In genomic region chr1:2317230-2318065, GRCh38 we compare ENCODE assay signal across 14 cellular contexts.
DNase-seq lines count a peak whose midpoint lies in the region; ATAC-seq and TF ChIP-seq lines count a peak whose summit lies in the region.
"Had no signal": no experiment of that assay in that cellular context is flagged by ENCODE, and none has a peak within 500 bp of the region (broad histone marks: within the 10 kb centered on the region; RNA-seq: fewer than 3 reads in every experiment).

No MANE protein-coding gene starts in this region.

- H3K9me3 Mint-ChIP-seq in central memory CD8-positive, alpha-beta T cell, result no peaks in the 10 kb centered on the region
- no peaks in the 10 kb centered on the region for H3K9me3 Mint-ChIP-seq in naive thymus-derived CD4-positive, alpha-beta T cell

- CTCF ChIA-PET in naive thymus-derived CD4-positive, alpha-beta T cell (lab: Charles Lee), result interaction anchor here (0.6 to 1.6 kb wide), 2 partner anchors 57 to 154 kb away, joined by 3 read pairs; no protein-coding TSS in a partner anchor

- WGBS in heart left ventricle, 4 donors, result 88 to 93% (median 91%) methylated on average over 4 to 32 of the region's 32 CpGs
- WGBS in tibial nerve, 2 donors, result 72 to 77% methylated on average over 20 to 28 of the region's 32 CpGs

- no peak for TF ChIP-seq EP300 in tibial nerve (IDR thresholded peaks at IDR 0.05)

- no peaks in the 10 kb centered on the region for H3K27me3 Mint-ChIP-seq in central memory CD8-positive, alpha-beta T cell
- H3K27me3 Mint-ChIP-seq in naive thymus-derived CD4-positive, alpha-beta T cell, result no peaks in the 10 kb centered on the region
- H3K27me3 Mint-ChIP-seq: activated CD4-positive, alpha-beta T cell treated with anti-CD3 and anti-CD28 coated beads for 36 hours had no signal

- H3K4me1 ChIP-seq in cardiac muscle cell (ENCODE audit: low read depth) (peaks cover 36% of the 10 kb centered on the region), heart left ventricle (peaks cover 0 to 90% (median 54%) of the 10 kb centered on the region in 12 donors), tibial nerve (peaks cover 11 to 100% (median 67%) of the 10 kb centered on the region in 4 donors)
- H3K4me1 ChIP-seq in naive thymus-derived CD4-positive, alpha-beta T cell (ENCODE audit: control insufficient read depth in 2 of 2, insufficient read depth in 2 of 2, low read length in 2 of 2), result peaks cover 23 to 32% of the 10 kb centered on the region in 2 donors

- H3K27ac Mint-ChIP-seq in central memory CD8-positive, alpha-beta T cell (ENCODE audit: low read depth), result peak overlapping the region; percentile 22
- peak overlapping the region in 8 of 9 donors; percentile 12 to 85 (median 78) for H3K27ac Mint-ChIP-seq in naive thymus-derived CD4-positive, alpha-beta T cell
- H3K27ac Mint-ChIP-seq: activated CD4-positive, alpha-beta T cell treated with anti-CD3 and anti-CD28 coated beads for 36 hours had no signal

- peaks cover 5% of the 10 kb centered on the region for H3K36me3 Mint-ChIP-seq in central memory CD8-positive, alpha-beta T cell (ENCODE audit: insufficient read depth)
- H3K36me3 Mint-ChIP-seq in naive thymus-derived CD4-positive, alpha-beta T cell, result no peaks in the 10 kb centered on the region

- POLR2A ChIA-PET in naive thymus-derived CD4-positive, alpha-beta T cell (lab: Charles Lee), result interaction anchor here (1.3 to 2.0 kb wide), 2 partner anchors 90 to 122 kb away, joined by 4 to 11 read pairs; partner anchors contain the start of gene FAAP20

- no peak for TF ChIP-seq POLR2A in heart left ventricle (IDR thresholded peaks at IDR 0.05)
- TF ChIP-seq POLR2A in tibial nerve (IDR thresholded peaks at IDR 0.05), result no peak

- H3K27ac ChIP-seq in cardiac muscle cell (peak overlapping the region; percentile 95), heart left ventricle (peak overlapping the region in 6 of 12 donors; percentile 14 to 95 (median 57)), tibial nerve (peak overlapping the region in 3 of 4 donors; percentile 17 to 96 (median 94))
- H3K27ac ChIP-seq in naive thymus-derived CD4-positive, alpha-beta T cell (ENCODE audit: low read depth, low read length), result no peak overlapping the region

- no peak overlapping the region for H3K4me3 Mint-ChIP-seq in central memory CD8-positive, alpha-beta T cell
- peak overlapping the region in 7 of 10 donors; percentile 17 to 50 (median 44) for H3K4me3 Mint-ChIP-seq in naive thymus-derived CD4-positive, alpha-beta T cell
- H3K4me3 Mint-ChIP-seq: activated CD4-positive, alpha-beta T cell treated with anti-CD3 and anti-CD28 coated beads for 36 hours had no signal

- DNase-seq in cardiac muscle cell (ENCODE audit: low read depth in 1 of 2, low spot score in 1 of 2), result no peak
- DNase-seq in heart left ventricle, result no peak
- no peak for DNase-seq in central memory CD8-positive, alpha-beta T cell (ENCODE audit: low spot score in 2 of 2)
- no peak for DNase-seq in naive thymus-derived CD4-positive, alpha-beta T cell
- DNase-seq in tibial nerve (ENCODE audit: low spot score in 2 of 2), result no peak
- no peak for DNase-seq in NCI-H2107 treated with DMSO at 0.1 percent for 48 hours (lab: John Stamatoyannopoulos, UW; ENCODE audit: unreplicated experiment)
- DNase-seq in T1000 (lab: John Stamatoyannopoulos, UW), result no peak
- no peak for DNase-seq in kidney glomerular epithelial cell (lab: John Stamatoyannopoulos, UW)
- DNase-seq: activated CD4-positive, alpha-beta T cell treated with anti-CD3 and anti-CD28 coated beads for 36 hours; activated effector memory CD4-positive, alpha-beta T cell treated with Interleukin-2 at 50 U/mL for 16 hours; DMS79 treated with DMSO at 0.1 percent for 48 hours; MM.1S; stimulated activated CD4-positive, alpha-beta T cell treated with anti-CD3 and anti-CD28 coated beads, Interleukin-15, amount 100 ng/mL, for 24 hours had no signal

- H3K27me3 ChIP-seq in cardiac muscle cell (no peaks in the 10 kb centered on the region), heart left ventricle (peaks cover 0 to 8% (median 0%) of the 10 kb centered on the region in 9 donors), tibial nerve (no peaks in the 10 kb centered on the region)
- no peaks in the 10 kb centered on the region for H3K27me3 ChIP-seq in naive thymus-derived CD4-positive, alpha-beta T cell (ENCODE audit: control insufficient read depth in 2 of 2, insufficient read depth in 2 of 2, low read length in 2 of 2)

- no peak for ATAC-seq in heart left ventricle
- no peak for ATAC-seq in central memory CD8-positive, alpha-beta T cell (replicated peaks; ENCODE audit: extremely low read depth, poor library complexity, severe bottlenecking)
- ATAC-seq in naive thymus-derived CD4-positive, alpha-beta T cell, result no peak
- ATAC-seq: activated CD4-positive, alpha-beta T cell treated with anti-CD3 and anti-CD28 coated beads for 36 hours; SK-N-SH treated with all-trans-retinoic acid at 6 μM for 48 hours had no signal

- intact Hi-C loops in heart left ventricle (cut with DNase I), result loop anchor here (2.0 to 10.0 kb wide), 6 partner anchors 65 to 123 kb away; partner anchors contain the start of gene FAAP20 (in 3 of the 10)
- intact Hi-C loops in naive thymus-derived CD4-positive, alpha-beta T cell (cut with micrococcal nuclease), result loop anchor here in 1 of 2 donors (10.0 kb wide), 1 partner anchor 67 kb away; no protein-coding TSS in a partner anchor

- H3K36me3 ChIP-seq in cardiac muscle cell (no peaks in the 10 kb centered on the region), heart left ventricle (no peaks in the 10 kb centered on the region), tibial nerve (no peaks in the 10 kb centered on the region)
- H3K36me3 ChIP-seq in naive thymus-derived CD4-positive, alpha-beta T cell (ENCODE audit: control insufficient read depth in 2 of 3, insufficient read depth in 3 of 3, low read length in 3 of 3), result no peaks in the 10 kb centered on the region

- peaks cover 12% of the 10 kb centered on the region for H3K4me1 Mint-ChIP-seq in central memory CD8-positive, alpha-beta T cell
- H3K4me1 Mint-ChIP-seq in naive thymus-derived CD4-positive, alpha-beta T cell, result peaks cover 0 to 19% (median 11%) of the 10 kb centered on the region in 7 donors

- H3K4me3 ChIP-seq in cardiac muscle cell (no peak overlapping the region), heart left ventricle (no peak overlapping the region), tibial nerve (no peak overlapping the region)
- H3K4me3 ChIP-seq in naive thymus-derived CD4-positive, alpha-beta T cell (ENCODE audit: low read length), result no peak overlapping the region

- TF ChIP-seq CTCF in cardiac muscle cell (IDR thresholded peaks at IDR 0.05; ENCODE audit: low read depth, low read length), result no peak
- no peak for TF ChIP-seq CTCF in heart left ventricle (IDR thresholded peaks at IDR 0.05)
- TF ChIP-seq CTCF in tibial nerve (IDR thresholded peaks at IDR 0.05), result no peak

- H3K9me3 ChIP-seq in cardiac muscle cell (ENCODE audit: low read depth) (no peaks in the 10 kb centered on the region), heart left ventricle (no peaks in the 10 kb centered on the region), tibial nerve (no peaks in the 10 kb centered on the region)
- H3K9me3 ChIP-seq in naive thymus-derived CD4-positive, alpha-beta T cell (ENCODE audit: control insufficient read depth in 2 of 3, low read length in 3 of 3), result no peaks in the 10 kb centered on the region
